Comparison of ENCODE assay signal across 15 cellular contexts in genomic region chr11:34633640-34633989, GRCh38. TPM values are rescaled to one million over a fixed set of nuclear protein-coding genes. Genes with fewer than 3 reads are reported as not detected.
DNase-seq lines count a peak whose midpoint lies in the region; ATAC-seq, FAIRE-seq and TF ChIP-seq lines count a peak whose summit lies in the region.
"Had no signal": no experiment of that assay in that cellular context is flagged by ENCODE, and none has a peak within 500 bp of the region (broad histone marks: within the 10 kb centered on the region; RNA-seq: fewer than 3 reads in every experiment).

No MANE protein-coding gene starts in this region.

- no peak overlapping the region for H3K9ac ChIP-seq in K562 (ENCODE audit: insufficient read depth in 1 of 2, low read depth in 2 of 2, low read length in 2 of 2)

- H4K20me1 ChIP-seq in K562 (replicated peaks; ENCODE audit: control insufficient read depth, insufficient read depth, low read length) = no peaks in the 10 kb centered on the region

- H3K27ac Mint-ChIP-seq in progenitor cell of endocrine pancreas = peak overlapping the region; percentile 98
- H3K27ac Mint-ChIP-seq: activated CD8-positive, alpha-beta T cell treated with anti-CD3 and anti-CD28 coated beads, Interleukin-2, amount 10 ng/mL, durations not matched to agents 7 days and 5 days; stimulated activated naive B cell treated with anti-CD40 and anti-IgM and Interleukin-4, amounts not matched to agents 10 μg/mL and 1 μg/mL and 100 μg/mL, for 72 hours had no signal

- H3K9me3 ChIP-seq in K562 (replicated peaks; ENCODE audit: control insufficient read depth, insufficient read depth, low read depth, low read length) = no peaks in the 10 kb centered on the region
- H3K9me3 ChIP-seq in aorta (ENCODE audit: control insufficient read depth, low read length) = no peaks in the 10 kb centered on the region
- H3K9me3 ChIP-seq: mucosa of descending colon had no signal

- no peak for TF ChIP-seq RAD21 in K562 (CRISPR knock-in tag; conservative IDR thresholded peaks at IDR 0.05 in 1 of 2, IDR thresholded peaks at IDR 0.05 in 1 of 2)

- H3K36me3 ChIP-seq in K562 (ENCODE audit: control insufficient read depth, insufficient read depth, low read length) (no peaks in the 10 kb centered on the region), aorta (ENCODE audit: control insufficient read depth in 1 of 2, insufficient read depth in 2 of 2, low read length in 1 of 2) (no peaks in the 10 kb centered on the region)

- no peak for TF ChIP-seq POLR2A in K562 (conservative IDR thresholded peaks at IDR 0.05)

- ATAC-seq in GM21367 (IDR thresholded peaks at IDR 0.05; ENCODE audit: unreplicated experiment) (peak; percentile 20), HG03159 (IDR thresholded peaks at IDR 0.05; ENCODE audit: unreplicated experiment) (peak; percentile 18), K562 (no peak), GM19397 (IDR thresholded peaks at IDR 0.05; ENCODE audit: unreplicated experiment) (no peak), aorta (ENCODE audit: low FRiP score) (no peak)

- intact Hi-C loops in K562 (cut with micrococcal nuclease) = no loop called here
- intact Hi-C loops in aorta (cut with DNase I) = no loop called here

- in situ Hi-C loops in K562 (cut with MboI) = no loop called here

- H3K4me2 ChIP-seq in K562 (ENCODE audit: insufficient read depth, low read length) = no peak overlapping the region

- H3K27ac ChIP-seq in K562 (ENCODE audit: extremely low read depth, low read depth, low read length) (no peak overlapping the region), aorta (ENCODE audit: low read depth in 1 of 2, low read length in 2 of 2) (no peak overlapping the region)

- FAIRE-seq in K562 (lab: Jason Lieb, UNC) = no peak

- no peaks in the 10 kb centered on the region for H3K36me3 Mint-ChIP-seq in progenitor cell of endocrine pancreas (ENCODE audit: insufficient read depth)
- H3K36me3 Mint-ChIP-seq: activated naive CD4-positive, alpha-beta T cell treated with anti-CD3 and anti-CD28 coated beads, Interleukin-2, amount 10 ng/mL, durations not matched to agents 7 days and 5 days; stimulated activated naive B cell treated with anti-CD40 and anti-IgM and Interleukin-4, amounts not matched to agents 10 μg/mL and 1 μg/mL and 100 μg/mL, for 72 hours had no signal

- H3K27me3 ChIP-seq in K562 (ENCODE audit: control insufficient read depth in 2 of 2, insufficient read depth in 2 of 2, low read length in 2 of 2) (no peaks in the 10 kb centered on the region), aorta (ENCODE audit: control insufficient read depth in 1 of 2, insufficient read depth in 2 of 2, low read length in 1 of 2) (no peaks in the 10 kb centered on the region)

- no peaks in the 10 kb centered on the region for H3K9me1 ChIP-seq in K562 (ENCODE audit: control insufficient read depth, insufficient read depth, low read length)

- peak overlapping the region; percentile 57 for H3K4me3 Mint-ChIP-seq in progenitor cell of endocrine pancreas (ENCODE audit: low read depth)
- H3K4me3 Mint-ChIP-seq: activated CD8-positive, alpha-beta T cell treated with anti-CD3 and anti-CD28 coated beads, Interleukin-2, amount 10 ng/mL, durations not matched to agents 7 days and 5 days; activated naive CD4-positive, alpha-beta T cell treated with anti-CD3 and anti-CD28 coated beads, Interleukin-2, amount 10 ng/mL, durations not matched to agents 7 days and 5 days had no signal

- H3K79me2 ChIP-seq in K562 (ENCODE audit: control insufficient read depth, insufficient read depth, low read length) = no peaks in the 10 kb centered on the region

- DNase-seq in K562 (ENCODE audit: extremely low read depth in 1 of 4, low spot score in 3 of 4) (no peak), progenitor cell of endocrine pancreas (ENCODE audit: low spot score, unreplicated experiment) (no peak), HuH-7.5 (ENCODE audit: low spot score) (no peak), NCI-H2196 treated with DMSO at 0.1 percent for 48 hours (lab: John Stamatoyannopoulos, UW; ENCODE audit: unreplicated experiment) (no peak), aorta (no peak)
- DNase-seq: CD8-positive, alpha-beta memory T cell; mucosa of descending colon; stimulated activated CD4-positive, alpha-beta T cell treated with anti-CD3 and anti-CD28 coated beads, Interleukin-2, amount 100 ng/mL, for 24 hours; stimulated activated naive B cell treated with anti-CD40 and anti-IgM and Interleukin-4, amounts not matched to agents 10 μg/mL and 1 μg/mL and 100 μg/mL, for 72 hours had no signal

- POLR2A ChIA-PET in K562 (lab: Yijun Ruan, JAX) = interaction anchor here (1.2 to 1.4 kb wide), 2 partner anchors 10 to 12 kb away, joined by 3 to 5 read pairs; partner anchors contain the start of gene EHF

- peaks cover 64% of the 10 kb centered on the region for H3K4me1 Mint-ChIP-seq in progenitor cell of endocrine pancreas (ENCODE audit: low read depth)

- no peak for TF ChIP-seq EP300 in K562 (IDR thresholded peaks at IDR 0.05; ENCODE audit: low read length)

- H3K4me3 ChIP-seq in K562 (no peak overlapping the region), aorta (ENCODE audit: low read length in 2 of 2) (no peak overlapping the region)
- H3K4me3 ChIP-seq: mucosa of descending colon had no signal

- BruUV-seq in K562 (replicated peaks; lab: Mats Ljungman, UMichigan) = no TSS peak

- TF ChIP-seq CTCF in K562 (IDR thresholded peaks at IDR 0.05 in 2 of 3, conservative IDR thresholded peaks at IDR 0.05 in 1 of 3; ENCODE audit: insufficient read depth in 2 of 3, low read depth in 1 of 3, low read length in 3 of 3) = no peak
- TF ChIP-seq CTCF in progenitor cell of endocrine pancreas (IDR thresholded peaks at IDR 0.05; ENCODE audit: unreplicated experiment) = no peak

- H2AFZ ChIP-seq in K562 (ENCODE audit: low read depth, low read length) = peak overlapping the region; percentile 76

- H3K27me3 Mint-ChIP-seq in progenitor cell of endocrine pancreas = no peaks in the 10 kb centered on the region
- H3K27me3 Mint-ChIP-seq: stimulated activated naive B cell treated with anti-CD40 and anti-IgM and Interleukin-4, amounts not matched to agents 10 μg/mL and 1 μg/mL and 100 μg/mL, for 72 hours had no signal

- CTCF ChIA-PET in K562 (lab: Yijun Ruan, JAX; ENCODE audit: low intra/inter-chr PET ratio) = no interaction called here

- H3K9me3 Mint-ChIP-seq in progenitor cell of endocrine pancreas (ENCODE audit: low read depth) = no peaks in the 10 kb centered on the region
- H3K9me3 Mint-ChIP-seq: activated naive CD4-positive, alpha-beta T cell treated with anti-CD3 and anti-CD28 coated beads, Interleukin-2, amount 10 ng/mL, durations not matched to agents 7 days and 5 days; CD8-positive, alpha-beta memory T cell; stimulated activated naive B cell treated with anti-CD40 and anti-IgM and Interleukin-4, amounts not matched to agents 10 μg/mL and 1 μg/mL and 100 μg/mL, for 72 hours had no signal

- H3K4me1 ChIP-seq in K562 (replicated peaks in 1 of 2; ENCODE audit: control insufficient read depth in 2 of 2, insufficient read depth in 2 of 2, low read length in 2 of 2) = peaks cover 0 to 7% of the 10 kb centered on the region in 2 experiments; a peak in 3 of 5 replicates
- no peaks in the 10 kb centered on the region for H3K4me1 ChIP-seq in aorta (ENCODE audit: control insufficient read depth in 1 of 2, insufficient read depth in 2 of 2, low read length in 2 of 2)

TF ChIP-seq in K562, 482 proteins besides CTCF, POLR2A, EP300 and RAD21 (continues in another document):
- TF ChIP-seq ZNF175 (CRISPR knock-in tag; IDR thresholded peaks at IDR 0.05; ENCODE audit: low read depth) (peak; percentile 24; the same call in 1 of the 2 replicates), SMARCB1 (IDR thresholded peaks at IDR 0.05; ENCODE audit: insufficient read length, low read depth) (no peak), SMAD3 (CRISPR knock-in tag; conservative IDR thresholded peaks at IDR 0.05) (no peak), ZNF76 (CRISPR knock-in tag; IDR thresholded peaks at IDR 0.05; ENCODE audit: borderline replicate concordance) (no peak), KDM1A (IDR thresholded peaks at IDR 0.05) (no peak), NR2C2 (CRISPR knock-in tag; IDR thresholded peaks at IDR 0.05) (no peak), NR2C2 (tag; IDR thresholded peaks at IDR 0.05) (0 out of 2 replicates have a peak, but pooled peaks have one; percentile 28)

RNA-seq across cellular contexts. Expression of gene EHF, which starts 12.7 kb away (rescaled TPM):
- not detected in 2 replicates for total RNA-seq in K562 (2011; cell fraction: chromatin; rRNA removed; ENCODE audit: low replicate concordance)
- total RNA-seq in K562 (2011; cell fraction: nucleolus; rRNA removed) = not detected in 2 replicates
- not detected in 2 replicates for total RNA-seq in K562 (2011; cell fraction: nucleoplasm; rRNA removed)
- 0.20 and 0.54 TPM in 2 replicates for total RNA-seq in K562 (2014; rRNA removed)
- 0.41 and 0.47 TPM in 2 replicates for total RNA-seq in K562 (2014; rRNA removed; fragmentation: Illumina TruSeq; extraction: Trizol)
- 0.34 and 0.40 TPM in 2 replicates for total RNA-seq in K562 (2015; rRNA removed; fragmentation: Illumina TruSeq; extraction: Trizol)
- 0.38 and 0.76 TPM in 2 replicates for total RNA-seq in K562 (2021)
- 0.03 and 0.04 TPM in 2 replicates for polyA plus RNA-seq in K562 (2011; rRNA removed)
- 0.13 TPM in 1 of 2 replicates, not detected in the other for polyA plus RNA-seq in K562 (2011; cell fraction: cytosol; rRNA removed)
- not detected in 2 replicates for polyA plus RNA-seq in K562 (2011; cell fraction: nucleus; rRNA removed)
- polyA plus RNA-seq in K562 (2012) = 0.17 and 0.37 TPM in 2 replicates
- polyA plus RNA-seq in K562 (2014; fragmentation: Illumina TruSeq; extraction: Trizol) = 0.24 TPM in 1 of 2 replicates, not detected in the other
- polyA plus RNA-seq in K562 (2014; fragmentation: Nextera tagmentation; extraction: Ambion mirVana) = under 1 TPM; 0.24 to 0.37 TPM
- 0.04 TPM in 1 of 2 replicates, not detected in the other for polyA plus RNA-seq in K562 (2014; rRNA removed)
- 0.11 and 0.36 TPM in 2 replicates for polyA minus RNA-seq in K562 (2011; rRNA and poly(A)+ RNA removed)
- not detected in 2 replicates for polyA minus RNA-seq in K562 (2011; cell fraction: cytosol; rRNA and poly(A)+ RNA removed)
- polyA minus RNA-seq in K562 (2011; cell fraction: nucleus; rRNA and poly(A)+ RNA removed) = not detected in 2 replicates
- total RNA-seq in progenitor cell of endocrine pancreas = 17.9 and 18.6 TPM in 2 replicates
- total RNA-seq in aorta = under 1 TPM in 1 of 2 donors, not detected in 1; 0.75 TPM
- polyA plus RNA-seq in aorta = 1 to 10 TPM in 1 of 2 donors, under 1 TPM in 1; 0.36 to 8.5 TPM
- total RNA-seq: activated CD8-positive, alpha-beta T cell treated with anti-CD3 and anti-CD28 coated beads, Interleukin-2, amount 10 ng/mL, durations not matched to agents 7 days and 5 days; T-helper 1 cell treated with Interleukin-12 subunit alpha and Interleukin-12 subunit beta and Interleukin-4 antibody, amounts not matched to agents 30 ng/mL and 1 ng/mL, for 36 hours had no signal
- polyA plus RNA-seq: CD8-positive, alpha-beta memory T cell had no signal

Comparison
In these comparisons a context has a peak if more than half of its experiments do, and no peak if none do; other contexts are left out.
1. ATAC-seq: peak in GM21367 (single experiment) and HG03159 (single experiment); none in K562 (single experiment), GM19397 (single experiment) and aorta (single experiment).
2. RNA of gene EHF, which starts 12.7 kb away (total RNA-seq): 17.9 to 18.6 TPM in progenitor cell of endocrine pancreas; 0.75 TPM in aorta and 0.20 to 0.76 TPM in K562; every median in the first group is over 10 times any median in the second.